1 cellular context compared by ENCODE assay signal in the genomic region with DNA sequence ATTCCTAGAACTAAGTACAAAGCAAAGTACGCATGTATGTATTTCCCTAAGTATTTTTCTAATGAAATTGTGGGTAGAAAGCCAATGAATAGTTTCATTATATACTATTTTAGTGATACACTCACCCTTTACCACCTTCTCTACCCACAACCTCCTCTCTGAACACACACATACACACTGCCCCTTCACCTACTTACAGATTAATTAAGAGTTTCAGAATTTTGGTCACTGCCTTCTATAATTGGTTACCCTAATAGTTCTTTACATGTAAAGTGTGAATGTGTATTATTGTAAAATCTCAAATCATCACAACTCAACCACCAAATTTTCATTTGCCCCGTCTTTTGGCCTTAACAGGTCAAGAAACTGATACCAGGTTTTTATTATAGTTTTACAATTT.
A peak's percentile ranks its signal among the peaks of the same experiment; 100 is the strongest.
TF ChIP-seq lines count a peak whose summit lies in the region.

No MANE protein-coding gene starts in this region.

TF ChIP-seq in GM12878, 131 proteins besides CTCF, POLR2A, EP300 and RAD21 (continued from another document):
- TF ChIP-seq MEF2B (IDR thresholded peaks at IDR 0.05; ENCODE audit: partially characterized antibody, poor library complexity, severe bottlenecking) (peak; percentile 66), ZNF217 (IDR thresholded peaks at IDR 0.05) (no peak; the same call in 1 of the 2 replicates), ZNF622 (IDR thresholded peaks at IDR 0.05) (no peak), IKZF1 (conservative IDR thresholded peaks at IDR 0.05) (0 out of 2 replicates have a peak, but pooled peaks have one; percentile 15), LARP7 (IDR thresholded peaks at IDR 0.05) (no peak), NFXL1 (IDR thresholded peaks at IDR 0.05; ENCODE audit: borderline replicate concordance) (no peak), GATAD2B (conservative IDR thresholded peaks at IDR 0.05; ENCODE audit: low read depth) (no peak), SRF (IDR thresholded peaks at IDR 0.05; ENCODE audit: low read depth in 2 of 2, low read length in 2 of 2) (no peak), TCF12 (IDR thresholded peaks at IDR 0.05; ENCODE audit: low read depth, low read length) (no peak), RUNX3 (IDR thresholded peaks at IDR 0.05; ENCODE audit: low read length) (no peak), ETV6 (conservative IDR thresholded peaks at IDR 0.05 in 1 of 2, IDR thresholded peaks at IDR 0.05 in 1 of 2; ENCODE audit: borderline replicate concordance in 1 of 2, low read depth in 1 of 2) (no peak), BHLHE40 (IDR thresholded peaks at IDR 0.05; ENCODE audit: borderline replicate concordance in 1 of 2, low read depth in 2 of 2, low read length in 1 of 2) (peak in 1 of 2 experiments; percentile 12; a peak in 1 of 4 replicates), MTA2 (IDR thresholded peaks at IDR 0.05; ENCODE audit: low read depth) (peak; percentile 86), BCL11A (IDR thresholded peaks at IDR 0.05; ENCODE audit: low read depth, low read length) (no peak), SUZ12 (IDR thresholded peaks at IDR 0.05; ENCODE audit: unreplicated experiment) (no peak), SMC3 (IDR thresholded peaks at IDR 0.05; ENCODE audit: borderline replicate concordance, low read length) (no peak), CREM (IDR thresholded peaks at IDR 0.05; ENCODE audit: low read depth) (no peak), NRF1 (conservative IDR thresholded peaks at IDR 0.05; ENCODE audit: low read depth, low read length) (no peak)
- TF ChIP-seq, protein P1, sequence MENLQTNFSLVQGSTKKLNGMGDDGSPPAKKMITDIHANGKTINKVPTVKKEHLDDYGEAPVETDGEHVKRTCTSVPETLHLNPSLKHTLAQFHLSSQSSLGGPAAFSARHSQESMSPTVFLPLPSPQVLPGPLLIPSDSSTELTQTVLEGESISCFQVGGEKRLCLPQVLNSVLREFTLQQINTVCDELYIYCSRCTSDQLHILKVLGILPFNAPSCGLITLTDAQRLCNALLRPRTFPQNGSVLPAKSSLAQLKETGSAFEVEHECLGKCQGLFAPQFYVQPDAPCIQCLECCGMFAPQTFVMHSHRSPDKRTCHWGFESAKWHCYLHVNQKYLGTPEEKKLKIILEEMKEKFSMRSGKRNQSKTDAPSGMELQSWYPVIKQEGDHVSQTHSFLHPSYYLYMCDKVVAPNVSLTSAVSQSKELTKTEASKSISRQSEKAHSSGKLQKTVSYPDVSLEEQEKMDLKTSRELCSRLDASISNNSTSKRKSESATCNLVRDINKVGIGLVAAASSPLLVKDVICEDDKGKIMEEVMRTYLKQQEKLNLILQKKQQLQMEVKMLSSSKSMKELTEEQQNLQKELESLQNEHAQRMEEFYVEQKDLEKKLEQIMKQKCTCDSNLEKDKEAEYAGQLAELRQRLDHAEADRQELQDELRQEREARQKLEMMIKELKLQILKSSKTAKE (IDR thresholded peaks at IDR 0.05; ENCODE audit: low read depth, poor library complexity, severe bottlenecking), result peak; percentile 25
- TF ChIP-seq, protein P2, sequence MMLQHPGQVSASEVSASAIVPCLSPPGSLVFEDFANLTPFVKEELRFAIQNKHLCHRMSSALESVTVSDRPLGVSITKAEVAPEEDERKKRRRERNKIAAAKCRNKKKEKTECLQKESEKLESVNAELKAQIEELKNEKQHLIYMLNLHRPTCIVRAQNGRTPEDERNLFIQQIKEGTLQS (IDR thresholded peaks at IDR 0.05; ENCODE audit: borderline replicate concordance, extremely low read depth, low read depth, low read length), result no peak
- TF ChIP-seq, protein P3, sequence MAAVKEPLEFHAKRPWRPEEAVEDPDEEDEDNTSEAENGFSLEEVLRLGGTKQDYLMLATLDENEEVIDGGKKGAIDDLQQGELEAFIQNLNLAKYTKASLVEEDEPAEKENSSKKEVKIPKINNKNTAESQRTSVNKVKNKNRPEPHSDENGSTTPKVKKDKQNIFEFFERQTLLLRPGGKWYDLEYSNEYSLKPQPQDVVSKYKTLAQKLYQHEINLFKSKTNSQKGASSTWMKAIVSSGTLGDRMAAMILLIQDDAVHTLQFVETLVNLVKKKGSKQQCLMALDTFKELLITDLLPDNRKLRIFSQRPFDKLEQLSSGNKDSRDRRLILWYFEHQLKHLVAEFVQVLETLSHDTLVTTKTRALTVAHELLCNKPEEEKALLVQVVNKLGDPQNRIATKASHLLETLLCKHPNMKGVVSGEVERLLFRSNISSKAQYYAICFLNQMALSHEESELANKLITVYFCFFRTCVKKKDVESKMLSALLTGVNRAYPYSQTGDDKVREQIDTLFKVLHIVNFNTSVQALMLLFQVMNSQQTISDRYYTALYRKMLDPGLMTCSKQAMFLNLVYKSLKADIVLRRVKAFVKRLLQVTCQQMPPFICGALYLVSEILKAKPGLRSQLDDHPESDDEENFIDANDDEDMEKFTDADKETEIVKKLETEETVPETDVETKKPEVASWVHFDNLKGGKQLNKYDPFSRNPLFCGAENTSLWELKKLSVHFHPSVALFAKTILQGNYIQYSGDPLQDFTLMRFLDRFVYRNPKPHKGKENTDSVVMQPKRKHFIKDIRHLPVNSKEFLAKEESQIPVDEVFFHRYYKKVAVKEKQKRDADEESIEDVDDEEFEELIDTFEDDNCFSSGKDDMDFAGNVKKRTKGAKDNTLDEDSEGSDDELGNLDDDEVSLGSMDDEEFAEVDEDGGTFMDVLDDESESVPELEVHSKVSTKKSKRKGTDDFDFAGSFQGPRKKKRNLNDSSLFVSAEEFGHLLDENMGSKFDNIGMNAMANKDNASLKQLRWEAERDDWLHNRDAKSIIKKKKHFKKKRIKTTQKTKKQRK (IDR thresholded peaks at IDR 0.05; ENCODE audit: low read depth, low read length), result no peak
- TF ChIP-seq, protein P4, sequence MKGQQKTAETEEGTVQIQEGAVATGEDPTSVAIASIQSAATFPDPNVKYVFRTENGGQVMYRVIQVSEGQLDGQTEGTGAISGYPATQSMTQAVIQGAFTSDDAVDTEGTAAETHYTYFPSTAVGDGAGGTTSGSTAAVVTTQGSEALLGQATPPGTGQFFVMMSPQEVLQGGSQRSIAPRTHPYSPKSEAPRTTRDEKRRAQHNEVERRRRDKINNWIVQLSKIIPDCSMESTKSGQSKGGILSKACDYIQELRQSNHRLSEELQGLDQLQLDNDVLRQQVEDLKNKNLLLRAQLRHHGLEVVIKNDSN (IDR thresholded peaks at IDR 0.05; ENCODE audit: borderline replicate concordance, extremely low read length, insufficient read depth, low read depth, low read length), result no peak
